ENCODE assay signal across 17 cellular contexts in the genomic region with DNA sequence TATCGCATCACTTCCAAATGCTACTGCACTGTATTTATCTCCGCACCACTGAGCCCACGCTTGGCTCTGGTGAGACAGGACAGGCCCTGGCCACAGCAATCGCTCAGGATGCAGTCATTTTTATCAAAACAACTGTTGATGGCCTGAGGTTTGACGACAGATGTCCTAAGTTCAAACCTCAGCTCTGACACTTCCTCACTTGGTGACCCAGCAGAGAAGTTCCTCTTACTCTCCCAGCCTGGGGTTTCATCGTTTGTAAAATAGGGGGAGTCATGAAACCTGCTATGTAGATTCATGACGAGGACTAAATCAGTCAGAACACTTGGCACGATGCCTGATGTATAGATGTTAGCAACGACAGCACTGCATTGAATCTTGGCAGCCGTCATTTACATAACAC.
DNase-seq lines count a peak whose midpoint lies in the region; ATAC-seq and TF ChIP-seq lines count a peak whose summit lies in the region.
"Had no signal": no experiment of that assay in that cellular context is flagged by ENCODE, and none has a peak within 500 bp of the region (broad histone marks: within the 10 kb centered on the region; RNA-seq: fewer than 3 reads in every experiment).

No MANE protein-coding gene starts in this region.

- no peak overlapping the region for H3K4me3 Mint-ChIP-seq in brain
- H3K4me3 Mint-ChIP-seq in stimulated activated naive B cell treated with anti-CD40 and anti-IgM and Interleukin-4, amounts not matched to agents 10 μg/mL and 1 μg/mL and 100 μg/mL, for 72 hours: no peak overlapping the region
- H3K4me3 Mint-ChIP-seq: CD14-positive monocyte; T-helper 1 cell treated with Interleukin-12 subunit alpha and Interleukin-12 subunit beta and Interleukin-4 antibody, amounts not matched to agents 30 μg/mL and 1 μg/mL, for 36 hours had no signal

- no peaks in the 10 kb centered on the region for H3K36me3 Mint-ChIP-seq in brain
- H3K36me3 Mint-ChIP-seq in stimulated activated naive B cell treated with anti-CD40 and anti-IgM and Interleukin-4, amounts not matched to agents 10 μg/mL and 1 μg/mL and 100 μg/mL, for 72 hours: peaks cover 0 to 3% of the 10 kb centered on the region in 2 donors
- H3K36me3 Mint-ChIP-seq: CD14-positive monocyte had no signal

- peak; percentile 68 to 89 for ATAC-seq in stimulated activated naive B cell treated with anti-CD40 and anti-IgM and Interleukin-4, amounts not matched to agents 10 μg/mL and 1 μg/mL and 100 μg/mL, for 72 hours (replicated peaks)
- ATAC-seq: Panc1 had no signal

- H3K27ac ChIP-seq in dorsolateral prefrontal cortex: no peak overlapping the region

- DNase-seq in SKM-1 treated with dmso at 0.1 percent for 144 hours (lab: John Stamatoyannopoulos, UW; ENCODE audit: unreplicated experiment) (peak; percentile 5), SKM-1 (lab: John Stamatoyannopoulos, UW; ENCODE audit: unreplicated experiment) (no peak), OCI-M1 (lab: John Stamatoyannopoulos, UW) (peak; percentile 10), dorsolateral prefrontal cortex (no peak), HUDEP-2 (lab: John Stamatoyannopoulos, UW; ENCODE audit: unreplicated experiment in 76 of 76) (no peak), AML-193 (lab: John Stamatoyannopoulos, UW) (no peak)
- DNase-seq in stimulated activated naive B cell treated with anti-CD40 and anti-IgM and Interleukin-4, amounts not matched to agents 10 μg/mL and 1 μg/mL and 100 μg/mL, for 72 hours: peak; percentile 30
- DNase-seq: NCI-H1092 treated with DMSO at 0.1 percent for 48 hours, NCI-H187, NCI-H446 treated with DMSO at 0.1 percent for 48 hours, Right ventricle myocardium superior, SK-N-SH had no signal

- H3K27me3 ChIP-seq in dorsolateral prefrontal cortex: peaks cover 0 to 10% (median 0%) of the 10 kb centered on the region in 45 donors

- H3K4me3 ChIP-seq in dorsolateral prefrontal cortex: no peak overlapping the region
- H3K4me3 ChIP-seq: HAP-1 had no signal

- no peaks in the 10 kb centered on the region for H3K9me3 Mint-ChIP-seq in brain
- H3K9me3 Mint-ChIP-seq in stimulated activated naive B cell treated with anti-CD40 and anti-IgM and Interleukin-4, amounts not matched to agents 10 μg/mL and 1 μg/mL and 100 μg/mL, for 72 hours: no peaks in the 10 kb centered on the region
- H3K9me3 Mint-ChIP-seq: T-helper 1 cell treated with Interleukin-12 subunit alpha and Interleukin-12 subunit beta and Interleukin-4 antibody, amounts not matched to agents 30 μg/mL and 1 μg/mL, for 36 hours had no signal

- peaks cover 56% of the 10 kb centered on the region for H3K4me1 Mint-ChIP-seq in brain
- peaks cover 0 to 2% of the 10 kb centered on the region in 2 donors for H3K4me1 Mint-ChIP-seq in stimulated activated naive B cell treated with anti-CD40 and anti-IgM and Interleukin-4, amounts not matched to agents 10 μg/mL and 1 μg/mL and 100 μg/mL, for 72 hours
- H3K4me1 Mint-ChIP-seq: CD14-positive monocyte had no signal

- H3K27ac Mint-ChIP-seq in brain: peak overlapping the region; percentile 38 to 94 (median 82)
- no peak overlapping the region for H3K27ac Mint-ChIP-seq in stimulated activated naive B cell treated with anti-CD40 and anti-IgM and Interleukin-4, amounts not matched to agents 10 μg/mL and 1 μg/mL and 100 μg/mL, for 72 hours
- H3K27ac Mint-ChIP-seq: T-helper 1 cell treated with Interleukin-12 subunit alpha and Interleukin-12 subunit beta and Interleukin-4 antibody, amounts not matched to agents 30 μg/mL and 1 μg/mL, for 36 hours had no signal

- TF ChIP-seq CTCF in brain (conservative IDR thresholded peaks at IDR 0.05) (no peak), dorsolateral prefrontal cortex (IDR thresholded peaks at IDR 0.05 in 54 of 56, conservative IDR thresholded peaks at IDR 0.05 in 2 of 56; ENCODE audit: low read depth in 1 of 56, partially characterized antibody in 56 of 56) (no peak)

- intact Hi-C loops in dorsolateral prefrontal cortex (cut with DNase I): no loop called here

- peaks cover 3% of the 10 kb centered on the region for H3K27me3 Mint-ChIP-seq in brain
- H3K27me3 Mint-ChIP-seq in stimulated activated naive B cell treated with anti-CD40 and anti-IgM and Interleukin-4, amounts not matched to agents 10 μg/mL and 1 μg/mL and 100 μg/mL, for 72 hours: peaks cover 19 to 26% of the 10 kb centered on the region in 2 donors

Comparison
In these comparisons a context has a peak if more than half of its experiments do, and no peak if none do; other contexts are left out.
1. DNase-seq: peak in SKM-1 treated with dmso at 0.1 percent for 144 hours (single experiment), OCI-M1 (single experiment) and stimulated activated naive B cell treated with anti-CD40 and anti-IgM and Interleukin-4, amounts not matched to agents 10 μg/mL and 1 μg/mL and 100 μg/mL, for 72 hours (single experiment); none in SKM-1 (single experiment), dorsolateral prefrontal cortex (0 of 10), HUDEP-2 (0 of 76) and AML-193 (0 of 2).